Comparison of ENCODE assay signal across 8 cellular contexts in the genomic region with DNA sequence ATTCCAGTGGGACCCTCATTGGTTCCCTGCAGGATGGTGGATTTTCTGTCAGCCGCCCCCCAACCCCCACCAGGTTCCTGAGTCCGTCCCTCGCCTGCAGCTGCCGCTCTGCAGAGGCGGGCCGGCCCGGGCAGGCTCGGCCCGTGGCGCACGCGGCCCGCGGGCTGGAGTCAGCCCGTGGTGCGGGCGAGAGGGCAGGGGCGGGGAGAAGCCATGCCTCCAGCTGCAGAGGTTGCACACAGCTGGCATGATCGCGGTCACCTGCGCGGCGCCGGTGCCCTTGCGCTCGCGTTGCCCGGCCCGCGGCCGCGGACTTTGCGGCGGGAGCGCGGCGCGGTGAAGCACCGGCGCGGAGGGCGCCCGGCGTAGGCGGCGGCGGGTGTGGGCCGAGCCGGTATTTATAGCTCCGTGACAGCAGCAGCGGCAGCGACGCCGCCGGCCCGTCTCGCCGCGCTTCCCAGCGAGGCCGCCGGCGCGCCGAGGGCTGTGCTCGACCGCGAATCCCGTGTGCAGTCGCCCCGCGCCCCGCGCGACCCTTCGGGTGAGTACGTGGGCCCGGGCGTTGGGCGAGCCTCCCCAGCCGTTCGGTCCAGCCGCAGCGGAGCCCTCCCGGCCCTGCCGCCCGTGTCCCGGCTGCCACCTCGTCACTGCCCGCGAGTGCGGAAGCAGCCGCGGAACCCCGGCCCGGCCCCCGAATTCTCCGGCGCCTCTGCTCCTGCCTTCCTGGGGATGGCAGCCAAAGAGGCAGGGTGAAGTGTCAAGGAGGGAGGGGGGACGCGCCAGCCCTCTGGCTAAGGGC. TPM values are rescaled to one million over a fixed set of nuclear protein-coding genes. Genes with fewer than 3 reads are reported as not detected.
A peak's percentile ranks its signal among the peaks of the same experiment; 100 is the strongest.
DNase-seq lines count a peak whose midpoint lies in the region; ATAC-seq and TF ChIP-seq lines count a peak whose summit lies in the region.

A gene (plus strand): TSS at position 426 of the 799 bp plus-strand sequence.

- peak; percentile 58 for DNase-seq in A673 (ENCODE audit: low spot score)
- DNase-seq in NCI-H526 (lab: John Stamatoyannopoulos, UW) = peak; percentile 10 to 86
- DNase-seq in activated CD8-positive, alpha-beta memory T cell treated with anti-CD3 and anti-CD28 coated beads, Interleukin-2, amount 50 U/mL, for 1 hour (ENCODE audit: extremely low read depth) = peak; percentile 8
- DNase-seq in endodermal cell = peak; percentile 89
- DNase-seq in stimulated activated CD8-positive, alpha-beta memory T cell treated with anti-CD3 and anti-CD28 coated beads, Interleukin-4, amount 100 ng/mL, for 24 hours (ENCODE audit: low read depth) = peak; percentile 33

- TF ChIP-seq CTCF in A673 (conservative IDR thresholded peaks at IDR 0.05; ENCODE audit: low read depth, low read length) = no peak
- TF ChIP-seq CTCF in endodermal cell (conservative IDR thresholded peaks at IDR 0.05) = no peak

- no peak within 1 kb of the TSS for H3K27ac Mint-ChIP-seq in endodermal cell

- no peaks in the 10 kb centered on the region for H3K36me3 ChIP-seq in A673 (ENCODE audit: insufficient read depth, low read length, poor library complexity, severe bottlenecking)
- H3K36me3 ChIP-seq in endodermal cell (ENCODE audit: control insufficient read depth, insufficient read depth, low read length) = no peaks in the 10 kb centered on the region

- H3K4me3 ChIP-seq in A673 (ENCODE audit: low read depth, low read length, poor library complexity, severe bottlenecking) (peak within 1 kb of the TSS; percentile 72), endodermal cell (ENCODE audit: low read length) (peak within 1 kb of the TSS; percentile 83), mononuclear cell (ENCODE audit: low read length) (peak within 1 kb of the TSS; percentile 57)

- intact Hi-C loops in A673 (cut with micrococcal nuclease; ENCODE audit: unreplicated experiment) = no loop called here

- 1% methylated on average over 50 to 101 of the region's 101 CpGs for WGBS in endodermal cell (ENCODE audit: insufficient coverage in 1 of 2, insufficient read length in 1 of 2), 2 experiments

- H3K27me3 Mint-ChIP-seq in endodermal cell (ENCODE audit: insufficient read depth) = peaks cover 38% of the 10 kb centered on the region

- BruUV-seq in A673 (replicated peaks; lab: Mats Ljungman, UMichigan) = no TSS peak

- CTCF ChIA-PET in A673 (lab: Charles Lee) = no interaction called here

- no peaks in the 10 kb centered on the region for H3K27me3 ChIP-seq in A673 (replicated peaks; ENCODE audit: insufficient read depth, low read depth, low read length, poor library complexity)
- H3K27me3 ChIP-seq in endodermal cell (ENCODE audit: control insufficient read depth, insufficient read depth, low read length, poor library complexity, severe bottlenecking) = peaks cover 31% of the 10 kb centered on the region
- peaks cover 14% of the 10 kb centered on the region for H3K27me3 ChIP-seq in mononuclear cell (ENCODE audit: insufficient read depth, low read length)

- no peaks in the 10 kb centered on the region for H3K36me3 Mint-ChIP-seq in endodermal cell (ENCODE audit: low read depth)

- peaks cover 3% of the 10 kb centered on the region for H3K4me1 Mint-ChIP-seq in endodermal cell

- no peaks in the 10 kb centered on the region for H3K9me3 Mint-ChIP-seq in endodermal cell

- H3K4me1 ChIP-seq in A673 (ENCODE audit: insufficient read depth, low read length, poor library complexity, severe bottlenecking) (peaks cover 15% of the 10 kb centered on the region), endodermal cell (ENCODE audit: control insufficient read depth, insufficient read depth, low read length) (no peaks in the 10 kb centered on the region), mononuclear cell (ENCODE audit: insufficient read depth, low read length) (peaks cover 30% of the 10 kb centered on the region)

- H3K9me3 ChIP-seq in A673 (ENCODE audit: low read depth, low read length, poor library complexity, severe bottlenecking) (no peaks in the 10 kb centered on the region), endodermal cell (ENCODE audit: control insufficient read depth, low read length) (no peaks in the 10 kb centered on the region), mononuclear cell (ENCODE audit: low read depth, low read length) (no peaks in the 10 kb centered on the region)

- POLR2A ChIA-PET in A673 (lab: Charles Lee; ENCODE audit: low non-redundant PET) = interaction anchor here (0.6 kb wide), 1 partner anchor 27 kb away, joined by 9 read pairs; no protein-coding TSS in a partner anchor

- H3K27ac ChIP-seq in A673 (ENCODE audit: low read depth, low read length, poor library complexity, severe bottlenecking) = peak within 1 kb of the TSS; percentile 90
- H3K27ac ChIP-seq in endodermal cell (ENCODE audit: low read depth, low read length) = no peak within 1 kb of the TSS

- ATAC-seq in GM18519 (IDR thresholded peaks at IDR 0.05; ENCODE audit: low FRiP score, unreplicated experiment) = peak; percentile 60
- peak; percentile 71 for ATAC-seq in HG02981 (IDR thresholded peaks at IDR 0.05; ENCODE audit: unreplicated experiment)

- H3K9ac ChIP-seq in endodermal cell (ENCODE audit: extremely low read depth, low read length, poor library complexity, severe bottlenecking) = peak within 1 kb of the TSS; percentile 39

- peak within 1 kb of the TSS; percentile 59 for H3K4me3 Mint-ChIP-seq in endodermal cell

RNA-seq across cellular contexts. Expression of the gene that starts here (rescaled TPM):
- total RNA-seq in A673 (2021) = 5.9 and 8.5 TPM in 2 replicates
- 1 to 10 TPM in 1 of 2 donors, under 1 TPM in 1; 0.79 to 1.4 TPM for total RNA-seq in endodermal cell
- 2.6 TPM for polyA plus RNA-seq in endodermal cell (2013, experiment 1 of 2)
- 3.1 TPM for polyA plus RNA-seq in endodermal cell (2013, experiment 2 of 2)
- total RNA-seq in mononuclear cell = 4.9 TPM

Comparison
In these comparisons a context has a peak if more than half of its experiments do, and no peak if none do; other contexts are left out.
1. DNase-seq: peak in every context shown above with its lines; median percentile 89 in endodermal cell; 58 in A673; 48 in NCI-H526; 33 in stimulated activated CD8-positive, alpha-beta memory T cell treated with anti-CD3 and anti-CD28 coated beads, Interleukin-4, amount 100 ng/mL, for 24 hours; 8 in activated CD8-positive, alpha-beta memory T cell treated with anti-CD3 and anti-CD28 coated beads, Interleukin-2, amount 50 U/mL, for 1 hour.